8 cellular contexts compared by ENCODE assay signal in the genomic region with DNA sequence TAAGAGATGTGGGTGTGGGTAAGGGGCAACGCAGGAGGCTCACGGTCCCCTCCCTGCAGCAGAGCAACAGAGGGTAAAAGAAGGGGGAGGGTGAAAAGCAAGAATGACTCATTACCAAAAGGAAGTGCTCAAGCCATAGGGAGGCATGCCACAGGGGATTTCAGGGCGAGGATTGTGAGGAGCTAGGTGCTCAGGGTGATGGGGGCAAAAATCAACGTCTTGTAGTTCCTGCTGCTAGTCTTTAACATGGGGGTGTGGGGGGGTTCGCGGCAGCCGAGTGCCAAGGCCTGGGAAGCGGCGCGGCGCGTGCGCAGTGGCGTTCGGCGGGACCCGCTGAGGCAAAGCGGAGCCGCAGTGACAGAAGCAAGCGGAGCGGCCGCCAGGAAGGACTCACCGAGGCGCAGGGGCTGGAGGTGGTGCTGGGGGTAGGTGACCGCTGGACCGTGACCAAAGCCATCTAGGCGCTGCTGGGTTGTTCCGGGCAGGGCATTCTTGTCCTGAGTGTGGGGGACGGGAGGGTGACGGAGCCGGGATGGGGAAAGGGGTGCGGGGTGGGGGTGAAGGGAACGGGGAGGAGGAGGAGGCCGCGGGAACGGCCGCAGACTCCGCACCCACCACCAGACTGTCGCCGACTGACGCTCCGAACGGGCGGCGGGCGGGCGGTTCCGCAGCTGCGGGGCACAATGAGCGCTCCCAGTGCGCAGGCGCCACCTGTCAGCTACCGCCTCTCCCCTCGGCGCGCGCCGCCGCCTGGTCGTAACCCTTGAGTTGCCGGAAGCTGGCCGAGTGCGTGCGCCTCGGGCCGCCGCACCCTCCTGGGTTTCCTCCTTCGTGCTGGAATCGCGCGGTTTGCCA. TPM values are rescaled to one million over a fixed set of nuclear protein-coding genes. Genes with fewer than 3 reads are reported as not detected.
DNase-seq lines count a peak whose midpoint lies in the region; ATAC-seq and TF ChIP-seq lines count a peak whose summit lies in the region.

A gene with protein sequence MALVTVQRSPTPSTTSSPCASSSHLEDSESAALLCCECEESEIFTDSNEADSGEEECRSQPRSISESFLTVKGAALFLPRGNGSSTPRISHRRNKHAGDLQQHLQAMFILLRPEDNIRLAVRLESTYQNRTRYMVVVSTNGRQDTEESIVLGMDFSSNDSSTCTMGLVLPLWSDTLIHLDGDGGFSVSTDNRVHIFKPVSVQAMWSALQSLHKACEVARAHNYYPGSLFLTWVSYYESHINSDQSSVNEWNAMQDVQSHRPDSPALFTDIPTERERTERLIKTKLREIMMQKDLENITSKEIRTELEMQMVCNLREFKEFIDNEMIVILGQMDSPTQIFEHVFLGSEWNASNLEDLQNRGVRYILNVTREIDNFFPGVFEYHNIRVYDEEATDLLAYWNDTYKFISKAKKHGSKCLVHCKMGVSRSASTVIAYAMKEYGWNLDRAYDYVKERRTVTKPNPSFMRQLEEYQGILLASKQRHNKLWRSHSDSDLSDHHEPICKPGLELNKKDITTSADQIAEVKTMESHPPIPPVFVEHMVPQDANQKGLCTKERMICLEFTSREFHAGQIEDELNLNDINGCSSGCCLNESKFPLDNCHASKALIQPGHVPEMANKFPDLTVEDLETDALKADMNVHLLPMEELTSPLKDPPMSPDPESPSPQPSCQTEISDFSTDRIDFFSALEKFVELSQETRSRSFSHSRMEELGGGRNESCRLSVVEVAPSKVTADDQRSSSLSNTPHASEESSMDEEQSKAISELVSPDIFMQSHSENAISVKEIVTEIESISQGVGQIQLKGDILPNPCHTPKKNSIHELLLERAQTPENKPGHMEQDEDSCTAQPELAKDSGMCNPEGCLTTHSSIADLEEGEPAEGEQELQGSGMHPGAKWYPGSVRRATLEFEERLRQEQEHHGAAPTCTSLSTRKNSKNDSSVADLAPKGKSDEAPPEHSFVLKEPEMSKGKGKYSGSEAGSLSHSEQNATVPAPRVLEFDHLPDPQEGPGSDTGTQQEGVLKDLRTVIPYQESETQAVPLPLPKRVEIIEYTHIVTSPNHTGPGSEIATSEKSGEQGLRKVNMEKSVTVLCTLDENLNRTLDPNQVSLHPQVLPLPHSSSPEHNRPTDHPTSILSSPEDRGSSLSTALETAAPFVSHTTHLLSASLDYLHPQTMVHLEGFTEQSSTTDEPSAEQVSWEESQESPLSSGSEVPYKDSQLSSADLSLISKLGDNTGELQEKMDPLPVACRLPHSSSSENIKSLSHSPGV (N-terminal part only) (minus strand): TSS at position 685 of the 855 bp plus-strand sequence. CDS start 228 bp downstream, at position 457.

- 0 out of 2 replicates have a peak, but pooled peaks cover under 1% of the 10 kb centered on the region for H4K20me1 ChIP-seq in SU-DHL-6 (ENCODE audit: low read depth, low read length)

- peak in 1 of 2 donors; percentile 39 for TF ChIP-seq POLR2A in tibial nerve (IDR thresholded peaks at IDR 0.05)

- H3K9me3 ChIP-seq in SU-DHL-6 (ENCODE audit: insufficient read depth, low read length) (no peaks in the 10 kb centered on the region), trophoblast cell (ENCODE audit: insufficient read depth, low read depth, low read length) (no peaks in the 10 kb centered on the region), tibial nerve (no peaks in the 10 kb centered on the region)

- TF ChIP-seq CTCF in GM06990 (IDR thresholded peaks at IDR 0.05; ENCODE audit: insufficient read depth, low read length, poor library complexity, severe bottlenecking), result peak; percentile 7
- TF ChIP-seq CTCF in SU-DHL-6 (IDR thresholded peaks at IDR 0.05; ENCODE audit: insufficient read depth, low read length, poor library complexity, severe bottlenecking), result no peak
- TF ChIP-seq CTCF in tibial nerve (IDR thresholded peaks at IDR 0.05), result peak in 3 of 5 experiments; percentile 8 to 26 (median 15)

- DNase-seq in GM06990 (ENCODE audit: extremely low read depth, insufficient read length), result peak; percentile 96
- DNase-seq in NCI-H1417 treated with DMSO at 0.1 percent for 48 hours (lab: John Stamatoyannopoulos, UW), result peak; percentile 58
- peak; percentile 90 for DNase-seq in activated naive CD8-positive, alpha-beta T cell treated with anti-CD3 and anti-CD28 coated beads, Interleukin-2, amount 10 ng/mL, durations not matched to agents 7 days and 5 days
- peak; percentile 94 for DNase-seq in Right ventricle myocardium superior
- peak; percentile 91 to 97 for DNase-seq in trophoblast cell
- peak; percentile 49 to 55 for DNase-seq in tibial nerve (ENCODE audit: low spot score in 2 of 2)

- H2BK120ac ChIP-seq in trophoblast cell (ENCODE audit: insufficient read depth, low read length, poor library complexity), result peak within 1 kb of the TSS; percentile 62

- peak within 1 kb of the TSS; percentile 66 for H4K8ac ChIP-seq in trophoblast cell (ENCODE audit: low read depth, low read length)

- peak within 1 kb of the TSS; percentile 95 for H3K4me3 ChIP-seq in GM06990 (replicated peaks; ENCODE audit: low read depth, low read length)
- peak within 1 kb of the TSS; percentile 87 for H3K4me3 ChIP-seq in SU-DHL-6 (ENCODE audit: insufficient read depth, low read length, poor library complexity, severe bottlenecking)
- H3K4me3 ChIP-seq in trophoblast cell (ENCODE audit: low read depth, low read length), result peak within 1 kb of the TSS; percentile 88
- peak within 1 kb of the TSS; percentile 76 to 95 (median 90) for H3K4me3 ChIP-seq in tibial nerve

- H3K36me3 ChIP-seq in GM06990 (ENCODE audit: control insufficient read depth, insufficient read depth, low read length) (no peaks in the 10 kb centered on the region), SU-DHL-6 (ENCODE audit: low read length) (0 out of 2 replicates have a peak, but pooled peaks cover 11% of the 10 kb centered on the region), trophoblast cell (ENCODE audit: control insufficient read depth in 1 of 2, insufficient read depth in 2 of 2, low read length in 2 of 2) (no peaks in the 10 kb centered on the region), tibial nerve (peaks cover 0 to 6% (median 0%) of the 10 kb centered on the region in 3 donors)

- H3K79me2 ChIP-seq in SU-DHL-6 (ENCODE audit: insufficient read depth, low read length) (peaks cover 56% of the 10 kb centered on the region), trophoblast cell (ENCODE audit: control insufficient read depth, insufficient read depth, low read length, poor library complexity) (peaks cover 9% of the 10 kb centered on the region)

- no peak within 1 kb of the TSS for H3K4me3 Mint-ChIP-seq in activated naive CD8-positive, alpha-beta T cell treated with anti-CD3 and anti-CD28 coated beads, Interleukin-2, amount 10 ng/mL, durations not matched to agents 7 days and 5 days

- peak within 1 kb of the TSS; percentile 68 for H2BK5ac ChIP-seq in trophoblast cell (ENCODE audit: low read depth, low read length, poor library complexity)

- no peaks in the 10 kb centered on the region for H3K4me1 ChIP-seq in trophoblast cell (ENCODE audit: control insufficient read depth in 1 of 2, insufficient read depth in 2 of 2, low read length in 2 of 2)
- peaks cover 0 to 39% (median 21%) of the 10 kb centered on the region in 4 donors for H3K4me1 ChIP-seq in tibial nerve

- H3K27ac ChIP-seq in SU-DHL-6 (ENCODE audit: low read depth, low read length) (peak within 1 kb of the TSS; percentile 91), trophoblast cell (ENCODE audit: low read depth, low read length) (peak within 1 kb of the TSS; percentile 76), tibial nerve (peak within 1 kb of the TSS; percentile 73 to 95 (median 92))

- POLR2A ChIA-PET in activated naive CD8-positive, alpha-beta T cell treated with anti-CD3 and anti-CD28 coated beads, Interleukin-2, amount 10 ng/mL, durations not matched to agents 7 days and 5 days (lab: Charles Lee), result interaction anchor here (0.6 to 3.3 kb wide), 11 partner anchors 38 to 314 kb away, joined by 3 to 42 read pairs (median 4); a partner anchor contains a TSS

- H3K9ac ChIP-seq in SU-DHL-6 (ENCODE audit: low read length) (peak within 1 kb of the TSS; percentile 82), trophoblast cell (ENCODE audit: low read length) (peak within 1 kb of the TSS; percentile 85)

- H3K14ac ChIP-seq in trophoblast cell (ENCODE audit: low read length), result peak within 1 kb of the TSS; percentile 85

- no peak within 1 kb of the TSS for H3K23ac ChIP-seq in trophoblast cell (ENCODE audit: low read length)

- H3F3A ChIP-seq in SU-DHL-6 (ENCODE audit: insufficient read depth), result peaks cover 8% of the 10 kb centered on the region

- H3K9me3 Mint-ChIP-seq in activated naive CD8-positive, alpha-beta T cell treated with anti-CD3 and anti-CD28 coated beads, Interleukin-2, amount 10 ng/mL, durations not matched to agents 7 days and 5 days, result no peaks in the 10 kb centered on the region

- ATAC-seq in HG02588 (IDR thresholded peaks at IDR 0.05; ENCODE audit: unreplicated experiment), result peak; percentile 53
- peak; percentile 74 for ATAC-seq in activated naive CD8-positive, alpha-beta T cell treated with anti-CD3 and anti-CD28 coated beads, Interleukin-2, amount 10 ng/mL, durations not matched to agents 7 days and 5 days (ENCODE audit: low read depth)
- ATAC-seq in Right ventricle myocardium superior (ENCODE audit: poor library complexity), result peak; percentile 98

- H2AFZ ChIP-seq in SU-DHL-6 (ENCODE audit: low read depth, low read length, severe bottlenecking) (peak within 1 kb of the TSS; percentile 94), trophoblast cell (ENCODE audit: insufficient read depth, low read length, poor library complexity) (peak within 1 kb of the TSS; percentile 62)

- peak in 1 of 2 donors; percentile 71 for TF ChIP-seq EP300 in tibial nerve (IDR thresholded peaks at IDR 0.05)

- intact Hi-C loops in Right ventricle myocardium superior (cut with DNase I), result loop anchor here (2.0 to 10.0 kb wide), 2 partner anchors 65 to 121 kb away; no protein-coding TSS in a partner anchor

- H3K27ac Mint-ChIP-seq in activated naive CD8-positive, alpha-beta T cell treated with anti-CD3 and anti-CD28 coated beads, Interleukin-2, amount 10 ng/mL, durations not matched to agents 7 days and 5 days, result no peak within 1 kb of the TSS

- H3K4ac ChIP-seq in trophoblast cell (ENCODE audit: low read depth, low read length), result peak within 1 kb of the TSS; percentile 78

- H3K36me3 Mint-ChIP-seq in activated naive CD8-positive, alpha-beta T cell treated with anti-CD3 and anti-CD28 coated beads, Interleukin-2, amount 10 ng/mL, durations not matched to agents 7 days and 5 days, result peaks cover 13% of the 10 kb centered on the region

- WGBS in trophoblast cell (ENCODE audit: extremely low coverage, insufficient coverage, insufficient read length), result no CpG with 5 or more reads among the region's 71 CpGs
- 0 to 1% methylated on average over 42 to 67 of the region's 71 CpGs for WGBS in tibial nerve, 2 donors

- no peaks in the 10 kb centered on the region for H3K27me3 Mint-ChIP-seq in activated naive CD8-positive, alpha-beta T cell treated with anti-CD3 and anti-CD28 coated beads, Interleukin-2, amount 10 ng/mL, durations not matched to agents 7 days and 5 days

- H2AK5ac ChIP-seq in trophoblast cell (ENCODE audit: low read length), result peak within 1 kb of the TSS; percentile 36

- H2BK12ac ChIP-seq in trophoblast cell (ENCODE audit: low read length), result peak within 1 kb of the TSS; percentile 10

- H3K79me1 ChIP-seq in trophoblast cell (ENCODE audit: low read length), result peaks cover 9% of the 10 kb centered on the region

- H3K27me3 ChIP-seq in GM06990 (replicated peaks; ENCODE audit: control insufficient read depth, insufficient read depth, low read length) (no peaks in the 10 kb centered on the region), SU-DHL-6 (ENCODE audit: low read length) (no peaks in the 10 kb centered on the region), trophoblast cell (ENCODE audit: insufficient read depth, low read length) (no peaks in the 10 kb centered on the region), tibial nerve (no peaks in the 10 kb centered on the region)

- H3K9me2 ChIP-seq in SU-DHL-6 (replicated peaks; ENCODE audit: insufficient read depth, low read length), result no peaks in the 10 kb centered on the region

- H4K91ac ChIP-seq in trophoblast cell (ENCODE audit: low read depth, low read length), result peak within 1 kb of the TSS; percentile 82

- peaks cover 13% of the 10 kb centered on the region for H3K4me1 Mint-ChIP-seq in activated naive CD8-positive, alpha-beta T cell treated with anti-CD3 and anti-CD28 coated beads, Interleukin-2, amount 10 ng/mL, durations not matched to agents 7 days and 5 days

- H3K4me2 ChIP-seq in SU-DHL-6 (ENCODE audit: low read depth, low read length, poor library complexity, severe bottlenecking) (peak within 1 kb of the TSS; percentile 95), trophoblast cell (ENCODE audit: low read length) (peak within 1 kb of the TSS; percentile 81)

- H3K18ac ChIP-seq in trophoblast cell (ENCODE audit: low read length), result peak within 1 kb of the TSS; percentile 82

- peak within 1 kb of the TSS; percentile 24 for H4K12ac ChIP-seq in trophoblast cell (ENCODE audit: low read depth, low read length)

RNA-seq across cellular contexts. Expression of the gene that starts here (rescaled TPM):
- total RNA-seq in activated naive CD8-positive, alpha-beta T cell treated with anti-CD3 and anti-CD28 coated beads, Interleukin-2, amount 10 ng/mL, durations not matched to agents 7 days and 5 days, result 10 to 100 TPM; 74.5 to 77.0 TPM
- total RNA-seq in Right ventricle myocardium superior (31.3 TPM), tibial nerve (10 to 100 TPM; 51.3 to 67.1 (median 55.7) TPM)
- polyA plus RNA-seq in trophoblast cell (2013), result 26.4 and 27.7 TPM in 2 replicates

Comparison
In these comparisons a context has a peak if more than half of its experiments do, and no peak if none do; other contexts are left out.
1. Peak in every context shown above with its lines: DNase-seq, ATAC-seq, H3K4me3 ChIP-seq and H3K27ac ChIP-seq.